9 cellular contexts compared by ENCODE assay signal in the genomic region with DNA sequence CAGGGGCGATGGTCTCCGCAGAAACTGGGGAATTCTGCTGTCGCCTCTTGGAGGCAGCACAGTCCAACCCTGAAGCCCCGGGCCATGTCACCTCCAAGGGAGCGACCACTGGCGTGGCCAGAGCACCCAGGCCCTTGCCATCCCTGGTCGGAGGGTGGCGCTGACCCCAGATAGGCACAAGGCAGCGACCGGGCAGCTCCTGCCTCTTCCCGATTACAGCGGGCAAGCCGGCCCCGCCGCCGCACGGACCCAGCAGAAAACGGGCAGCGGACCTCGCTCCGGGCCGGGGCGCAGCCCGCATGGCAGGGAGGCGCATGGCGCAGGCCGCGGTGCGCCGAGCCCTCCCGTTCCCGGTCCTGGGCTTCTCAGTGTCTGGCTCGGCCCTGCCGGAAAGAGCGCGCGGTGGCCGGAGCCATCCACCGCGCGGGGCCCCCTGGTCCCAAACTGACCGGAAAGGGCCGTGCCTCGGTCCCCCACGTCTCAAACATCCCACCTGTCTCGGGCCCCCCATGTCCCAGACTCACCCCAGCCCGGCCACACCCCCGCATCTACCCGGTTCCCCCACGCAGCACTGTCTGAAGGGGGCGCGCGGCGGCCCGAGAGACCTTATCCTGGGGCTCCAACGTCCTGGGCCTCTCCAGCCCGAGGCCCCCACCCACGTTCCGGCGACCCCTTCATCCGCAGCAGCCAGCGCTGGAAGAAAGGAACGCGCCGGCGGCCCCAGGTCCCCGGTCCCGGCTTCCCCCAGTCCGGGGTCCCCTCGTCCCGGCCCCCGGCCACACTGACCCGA. TPM values are rescaled to one million over a fixed set of nuclear protein-coding genes. Genes with fewer than 3 reads are reported as not detected.
DNase-seq lines count a peak whose midpoint lies in the region; ATAC-seq and TF ChIP-seq lines count a peak whose summit lies in the region.
"Had no signal": no experiment of that assay in that cellular context is flagged by ENCODE, and none has a peak within 500 bp of the region (broad histone marks: within the 10 kb centered on the region; RNA-seq: fewer than 3 reads in every experiment).

No MANE protein-coding gene starts in this region.

- no peaks in the 10 kb centered on the region for H3K36me3 Mint-ChIP-seq in T-cell
- H3K36me3 Mint-ChIP-seq in activated T-helper 1 cell treated with anti-CD3 and anti-CD28 coated beads, Interleukin-12 subunit alpha, Interleukin-12 subunit beta, Interleukin-2, Interleukin-4 antibody, amounts not matched to agents 30 ng/mL and 10 ng/mL and 1 ng/mL, durations not matched to agents 14 hours and 24 hours and 36 hours (ENCODE audit: low read depth): no peaks in the 10 kb centered on the region

- H3K27ac ChIP-seq in HL-60 (replicated peaks): no peak overlapping the region

- H3K27me3 Mint-ChIP-seq in T-cell: peaks cover 20 to 38% of the 10 kb centered on the region in 2 donors
- peaks cover 18% of the 10 kb centered on the region for H3K27me3 Mint-ChIP-seq in activated T-helper 1 cell treated with anti-CD3 and anti-CD28 coated beads, Interleukin-12 subunit alpha, Interleukin-12 subunit beta, Interleukin-2, Interleukin-4 antibody, amounts not matched to agents 30 ng/mL and 10 ng/mL and 1 ng/mL, durations not matched to agents 14 hours and 24 hours and 36 hours (ENCODE audit: insufficient read depth)

- H3K4me3 ChIP-seq in HL-60 (replicated peaks; ENCODE audit: insufficient read depth, low read length) (peak overlapping the region; percentile 57), fibroblast of pulmonary artery (replicated peaks; ENCODE audit: low read depth, low read length) (peak overlapping the region; percentile 49), neuron (ENCODE audit: low read length) (peak overlapping the region; percentile 60)

- peak; percentile 23 for DNase-seq in CD1c-positive myeloid dendritic cell (ENCODE audit: extremely low spot score)
- peak in 1 of 2 experiments; percentile 37 for DNase-seq in HL-60 (ENCODE audit: low read depth in 1 of 2, low spot score in 1 of 2)
- DNase-seq in T-cell: no peak
- peak; percentile 34 for DNase-seq in fibroblast of pulmonary artery (ENCODE audit: low read depth)
- DNase-seq in DMS153 treated with DMSO at 0.1 percent for 48 hours (lab: John Stamatoyannopoulos, UW; ENCODE audit: unreplicated experiment): no peak
- DNase-seq in activated CD4-positive, alpha-beta T cell treated with anti-CD3 and anti-CD28 coated beads for 4 hours: no peak
- no peak for DNase-seq in activated T-helper 1 cell treated with anti-CD3 and anti-CD28 coated beads, Interleukin-12 subunit alpha, Interleukin-12 subunit beta, Interleukin-2, Interleukin-4 antibody, amounts not matched to agents 30 ng/mL and 10 ng/mL and 1 ng/mL, durations not matched to agents 14 hours and 24 hours and 36 hours (ENCODE audit: low spot score)

- no peaks in the 10 kb centered on the region for H3K9me3 Mint-ChIP-seq in T-cell
- no peaks in the 10 kb centered on the region for H3K9me3 Mint-ChIP-seq in activated T-helper 1 cell treated with anti-CD3 and anti-CD28 coated beads, Interleukin-12 subunit alpha, Interleukin-12 subunit beta, Interleukin-2, Interleukin-4 antibody, amounts not matched to agents 30 ng/mL and 10 ng/mL and 1 ng/mL, durations not matched to agents 14 hours and 24 hours and 36 hours
- H3K9me3 Mint-ChIP-seq: T-helper 1 cell treated with Interleukin-12 subunit alpha and Interleukin-12 subunit beta and Interleukin-4 antibody, amounts not matched to agents 30 μg/mL and 1 μg/mL, for 36 hours had no signal

- H3K36me3 ChIP-seq in neuron (ENCODE audit: insufficient read depth, low read length): peaks cover 22% of the 10 kb centered on the region

- H2AFZ ChIP-seq in neuron (ENCODE audit: low read depth, low read length): peak overlapping the region; percentile 44

- no peaks in the 10 kb centered on the region for H3K9me3 ChIP-seq in neuron (ENCODE audit: low read length)

- no peak for ATAC-seq in T-cell (replicated peaks in 1 of 4)

- intact Hi-C loops in activated T-helper 1 cell treated with anti-CD3 and anti-CD28 coated beads, Interleukin-12 subunit alpha, Interleukin-12 subunit beta, Interleukin-2, Interleukin-4 antibody, amounts not matched to agents 30 ng/mL and 10 ng/mL and 1 ng/mL, durations not matched to agents 14 hours and 24 hours and 36 hours (cut with micrococcal nuclease): no loop called here

- POLR2A ChIA-PET in T-cell (lab: Charles Lee): no interaction called here

- H3K4me3 Mint-ChIP-seq in T-cell: peak overlapping the region in 2 of 3 donors; percentile 9 to 29
- no peak overlapping the region for H3K4me3 Mint-ChIP-seq in activated T-helper 1 cell treated with anti-CD3 and anti-CD28 coated beads, Interleukin-12 subunit alpha, Interleukin-12 subunit beta, Interleukin-2, Interleukin-4 antibody, amounts not matched to agents 30 ng/mL and 10 ng/mL and 1 ng/mL, durations not matched to agents 14 hours and 24 hours and 36 hours
- H3K4me3 Mint-ChIP-seq: T-helper 1 cell treated with Interleukin-12 subunit alpha and Interleukin-12 subunit beta and Interleukin-4 antibody, amounts not matched to agents 30 μg/mL and 1 μg/mL, for 36 hours had no signal

- TF ChIP-seq CTCF in HL-60 (IDR thresholded peaks at IDR 0.05; ENCODE audit: insufficient read depth, low read length) (peak; percentile 30), fibroblast of pulmonary artery (IDR thresholded peaks at IDR 0.05; ENCODE audit: low read length, missing control alignments) (peak; percentile 25)

- peaks cover 18% of the 10 kb centered on the region for H3K27me3 ChIP-seq in HL-60 (ENCODE audit: insufficient read depth, poor library complexity, severe bottlenecking)
- H3K27me3 ChIP-seq in neuron (ENCODE audit: insufficient read depth, low read length): no peaks in the 10 kb centered on the region

- peaks cover 5 to 14% (median 12%) of the 10 kb centered on the region in 3 donors for H3K4me1 Mint-ChIP-seq in T-cell
- H3K4me1 Mint-ChIP-seq in activated T-helper 1 cell treated with anti-CD3 and anti-CD28 coated beads, Interleukin-12 subunit alpha, Interleukin-12 subunit beta, Interleukin-2, Interleukin-4 antibody, amounts not matched to agents 30 ng/mL and 10 ng/mL and 1 ng/mL, durations not matched to agents 14 hours and 24 hours and 36 hours (ENCODE audit: low read depth): no peaks in the 10 kb centered on the region

- H3K27ac Mint-ChIP-seq in T-cell: no peak overlapping the region
- no peak overlapping the region for H3K27ac Mint-ChIP-seq in activated T-helper 1 cell treated with anti-CD3 and anti-CD28 coated beads, Interleukin-12 subunit alpha, Interleukin-12 subunit beta, Interleukin-2, Interleukin-4 antibody, amounts not matched to agents 30 ng/mL and 10 ng/mL and 1 ng/mL, durations not matched to agents 14 hours and 24 hours and 36 hours
- H3K27ac Mint-ChIP-seq: T-helper 1 cell treated with Interleukin-12 subunit alpha and Interleukin-12 subunit beta and Interleukin-4 antibody, amounts not matched to agents 30 μg/mL and 1 μg/mL, for 36 hours had no signal

- H3K4me1 ChIP-seq in neuron (ENCODE audit: insufficient read depth, low read length): peaks cover 15% of the 10 kb centered on the region

- CTCF ChIA-PET in T-cell (lab: Charles Lee): no interaction called here

RNA-seq across cellular contexts. Expression of a gene that starts 0.7 kb away (rescaled TPM):
- under 1 TPM in 2 of 5 donors, not detected in 3; 0.20 TPM for total RNA-seq in T-cell
- total RNA-seq in activated T-helper 1 cell treated with anti-CD3 and anti-CD28 coated beads, Interleukin-12 subunit alpha, Interleukin-12 subunit beta, Interleukin-2, Interleukin-4 antibody, amounts not matched to agents 30 ng/mL and 10 ng/mL and 1 ng/mL, durations not matched to agents 14 hours and 24 hours and 36 hours: not detected in 2 replicates

RNA-seq across cellular contexts. Expression of a gene that starts 24.0 kb away (rescaled TPM):
- total RNA-seq in T-cell: 100 to 1,000 TPM; 148 to 222 (median 189) TPM
- total RNA-seq in activated T-helper 1 cell treated with anti-CD3 and anti-CD28 coated beads, Interleukin-12 subunit alpha, Interleukin-12 subunit beta, Interleukin-2, Interleukin-4 antibody, amounts not matched to agents 30 ng/mL and 10 ng/mL and 1 ng/mL, durations not matched to agents 14 hours and 24 hours and 36 hours: 221 and 229 TPM in 2 replicates

RNA-seq across cellular contexts. Expression of a gene that starts 24.3 kb away (rescaled TPM):
- total RNA-seq in T-cell: 10 to 100 TPM; 42.4 to 55.3 (median 48.1) TPM
- total RNA-seq in activated T-helper 1 cell treated with anti-CD3 and anti-CD28 coated beads, Interleukin-12 subunit alpha, Interleukin-12 subunit beta, Interleukin-2, Interleukin-4 antibody, amounts not matched to agents 30 ng/mL and 10 ng/mL and 1 ng/mL, durations not matched to agents 14 hours and 24 hours and 36 hours: 101 and 114 TPM in 2 replicates

RNA-seq across cellular contexts. Expression of a gene that starts 45.8 kb away (rescaled TPM):
- total RNA-seq in T-cell: 1 to 10 TPM in 4 of 5 donors, under 1 TPM in 1; 0.93 to 1.9 (median 1.3) TPM
- total RNA-seq in activated T-helper 1 cell treated with anti-CD3 and anti-CD28 coated beads, Interleukin-12 subunit alpha, Interleukin-12 subunit beta, Interleukin-2, Interleukin-4 antibody, amounts not matched to agents 30 ng/mL and 10 ng/mL and 1 ng/mL, durations not matched to agents 14 hours and 24 hours and 36 hours: 0.29 and 0.75 TPM in 2 replicates

Comparison
In these comparisons a context has a peak if more than half of its experiments do, and no peak if none do; other contexts are left out.
1. DNase-seq: peak in CD1c-positive myeloid dendritic cell (single experiment) and fibroblast of pulmonary artery (single experiment); none in T-cell (0 of 34), DMS153 treated with DMSO at 0.1 percent for 48 hours (single experiment), activated CD4-positive, alpha-beta T cell treated with anti-CD3 and anti-CD28 coated beads for 4 hours (0 of 2) and activated T-helper 1 cell treated with anti-CD3 and anti-CD28 coated beads, Interleukin-12 subunit alpha, Interleukin-12 subunit beta, Interleukin-2, Interleukin-4 antibody, amounts not matched to agents 30 ng/mL and 10 ng/mL and 1 ng/mL, durations not matched to agents 14 hours and 24 hours and 36 hours (single experiment).
2. Peak in every context shown above with its lines, with median percentiles within 50 percentile points of each other: H3K4me3 ChIP-seq.